Comparison of ENCODE assay signal across 19 cellular contexts in genomic region chr1:67230539-67230938, GRCh38.
A peak's percentile ranks its signal among the peaks of the same experiment; 100 is the strongest.
DNase-seq lines count a peak whose midpoint lies in the region; ATAC-seq and TF ChIP-seq lines count a peak whose summit lies in the region.
"Had no signal": no experiment of that assay in that cellular context is flagged by ENCODE, and none has a peak within 500 bp of the region (broad histone marks: within the 10 kb centered on the region; RNA-seq: fewer than 3 reads in every experiment).

No MANE protein-coding gene starts in this region.

- no peaks in the 10 kb centered on the region for H3F3A ChIP-seq in PC-3 (ENCODE audit: low read length, unreplicated experiment)

- H3K9me3 ChIP-seq in PC-3 (ENCODE audit: low read length) (no peaks in the 10 kb centered on the region), trophoblast cell (ENCODE audit: insufficient read depth, low read depth, low read length) (peaks cover 2% of the 10 kb centered on the region), SJCRH30 (replicated peaks) (no peaks in the 10 kb centered on the region)

- H3K4me3 ChIP-seq in PC-3 (ENCODE audit: low read length) = no peak overlapping the region
- no peak overlapping the region for H3K4me3 ChIP-seq in trophoblast cell (ENCODE audit: low read depth, low read length)
- no peak overlapping the region for H3K4me3 ChIP-seq in SJCRH30

- H3K27ac ChIP-seq in PC-3 (ENCODE audit: low read length) (peak overlapping the region; percentile 47), epithelial cell of prostate (peak overlapping the region; percentile 62), trophoblast cell (ENCODE audit: low read depth, low read length) (no peak overlapping the region), SJCRH30 (no peak overlapping the region)
- H3K27ac ChIP-seq: 22Rv1 had no signal

- H2AK5ac ChIP-seq in trophoblast cell (ENCODE audit: low read length) = no peak overlapping the region

- H4K8ac ChIP-seq in trophoblast cell (ENCODE audit: low read depth, low read length) = no peak overlapping the region

- H3K4me1 ChIP-seq in PC-3 (ENCODE audit: insufficient read depth, low read length) = peaks cover 26% of the 10 kb centered on the region
- no peaks in the 10 kb centered on the region for H3K4me1 ChIP-seq in trophoblast cell (ENCODE audit: control insufficient read depth in 1 of 2, insufficient read depth in 2 of 2, low read length in 2 of 2)
- no peaks in the 10 kb centered on the region for H3K4me1 ChIP-seq in SJCRH30

- no peak overlapping the region for H3K4ac ChIP-seq in trophoblast cell (ENCODE audit: low read depth, low read length)

- H3K23ac ChIP-seq in trophoblast cell (ENCODE audit: low read length) = no peak overlapping the region

- H4K12ac ChIP-seq in trophoblast cell (ENCODE audit: low read depth, low read length) = no peak overlapping the region

- ATAC-seq in activated CD4-positive, alpha-beta T cell treated with anti-CD3 and anti-CD28 coated beads for 36 hours = peak; percentile 51
- ATAC-seq in PC-3 = peak; percentile 66
- no peak for ATAC-seq in GM21737 (IDR thresholded peaks at IDR 0.05; ENCODE audit: unreplicated experiment)
- ATAC-seq: HCT116 had no signal

- no peaks in the 10 kb centered on the region for H3K79me1 ChIP-seq in trophoblast cell (ENCODE audit: low read length)

- H3K4me3 Mint-ChIP-seq in activated CD4-positive, alpha-beta T cell treated with anti-CD3 and anti-CD28 coated beads for 36 hours = no peak overlapping the region
- H3K4me3 Mint-ChIP-seq: B cell; CD4-positive, CD25-positive, alpha-beta regulatory T cell; IgD-negative memory B cell had no signal

- POLR2A ChIA-PET in activated CD4-positive, alpha-beta T cell treated with anti-CD3 and anti-CD28 coated beads for 36 hours (lab: Charles Lee) = no interaction called here
- POLR2A ChIA-PET in PC-3 (lab: Charles Lee; ENCODE audit: unreplicated experiment) = no interaction called here

- H3K4me1 Mint-ChIP-seq in activated CD4-positive, alpha-beta T cell treated with anti-CD3 and anti-CD28 coated beads for 36 hours = peaks cover 22% of the 10 kb centered on the region
- H3K4me1 Mint-ChIP-seq: B cell, IgD-negative memory B cell had no signal

- peaks cover 6% of the 10 kb centered on the region for H3K36me3 Mint-ChIP-seq in activated CD4-positive, alpha-beta T cell treated with anti-CD3 and anti-CD28 coated beads for 36 hours (ENCODE audit: low read depth)
- H3K36me3 Mint-ChIP-seq: CD4-positive, CD25-positive, alpha-beta regulatory T cell; IgD-negative memory B cell had no signal

- H3K9me3 Mint-ChIP-seq in activated CD4-positive, alpha-beta T cell treated with anti-CD3 and anti-CD28 coated beads for 36 hours (ENCODE audit: low read depth) = peaks cover 2% of the 10 kb centered on the region
- H3K9me3 Mint-ChIP-seq: IgD-negative memory B cell had no signal

- WGBS in trophoblast cell (ENCODE audit: extremely low coverage, insufficient coverage, insufficient read length) = no CpG with 5 or more reads among the region's 3 CpGs

- no peak overlapping the region for H3K18ac ChIP-seq in trophoblast cell (ENCODE audit: low read length)

- no TSS peak for BruUV-seq in PC-3 (replicated peaks; lab: Mats Ljungman, UMichigan)

- no peaks in the 10 kb centered on the region for H3K9me2 ChIP-seq in PC-3 (replicated peaks; ENCODE audit: low read length)

- H2BK12ac ChIP-seq in trophoblast cell (ENCODE audit: low read length) = no peak overlapping the region

- no peak overlapping the region for H3K27ac Mint-ChIP-seq in activated CD4-positive, alpha-beta T cell treated with anti-CD3 and anti-CD28 coated beads for 36 hours
- H3K27ac Mint-ChIP-seq: B cell; CD4-positive, CD25-positive, alpha-beta regulatory T cell; IgD-negative memory B cell had no signal

- intact Hi-C loops in activated CD4-positive, alpha-beta T cell treated with anti-CD3 and anti-CD28 coated beads for 36 hours (cut with DNase I, micrococcal nuclease) = loop anchor here (5.0 to 10.0 kb wide), 2 partner anchors 114 to 172 kb away; no protein-coding TSS in a partner anchor
- intact Hi-C loops in PC-3 (cut with micrococcal nuclease) = no loop called here

- no peaks in the 10 kb centered on the region for H3K27me3 Mint-ChIP-seq in activated CD4-positive, alpha-beta T cell treated with anti-CD3 and anti-CD28 coated beads for 36 hours

- no peak overlapping the region for H3K14ac ChIP-seq in trophoblast cell (ENCODE audit: low read length)

- TF ChIP-seq CTCF in PC-3 (conservative IDR thresholded peaks at IDR 0.05; ENCODE audit: low read depth, low read length) = no peak

- DNase-seq in activated CD4-positive, alpha-beta T cell treated with anti-CD3 and anti-CD28 coated beads for 36 hours = no peak
- no peak for DNase-seq in activated CD4-positive, alpha-beta T cell treated with anti-CD3 and anti-CD28 coated beads for 48 hours
- DNase-seq in PC-3 = peak; percentile 72
- DNase-seq in epithelial cell of prostate (ENCODE audit: low read depth, low spot score) = peak; percentile 74
- DNase-seq in trophoblast cell = peak; percentile 2 to 58
- no peak for DNase-seq in NCI-H345 treated with DMSO at 0.1 percent for 48 hours (lab: John Stamatoyannopoulos, UW; ENCODE audit: unreplicated experiment)
- no peak for DNase-seq in SJCRH30
- DNase-seq: CD4-positive, CD25-positive, alpha-beta regulatory T cell; DMS79; Kasumi-1; NCI-H1105 treated with DMSO at 0.1 percent for 48 hours; NCI-H1694 treated with DMSO at 0.1 percent for 48 hours; NCI-H226; OCI-M1 had no signal

- H4K20me1 ChIP-seq in PC-3 (ENCODE audit: low read length) = no peaks in the 10 kb centered on the region

- H3K9ac ChIP-seq in PC-3 (ENCODE audit: low read length) (no peak overlapping the region), trophoblast cell (ENCODE audit: low read length) (no peak overlapping the region)

- H3K36me3 ChIP-seq in PC-3 (ENCODE audit: low read depth, low read length) (no peaks in the 10 kb centered on the region), trophoblast cell (ENCODE audit: control insufficient read depth in 1 of 2, insufficient read depth in 2 of 2, low read length in 2 of 2) (no peaks in the 10 kb centered on the region), SJCRH30 (no peaks in the 10 kb centered on the region)

- H2BK5ac ChIP-seq in trophoblast cell (ENCODE audit: low read depth, low read length, poor library complexity) = no peak overlapping the region

- H2AFZ ChIP-seq in PC-3 (ENCODE audit: low read length) (no peak overlapping the region), trophoblast cell (ENCODE audit: insufficient read depth, low read length, poor library complexity) (no peak overlapping the region)

- H3K4me2 ChIP-seq in PC-3 (ENCODE audit: low read length) (peak overlapping the region; percentile 47), trophoblast cell (ENCODE audit: low read length) (no peak overlapping the region)

- H3K27me3 ChIP-seq in PC-3 (ENCODE audit: low read length) (no peaks in the 10 kb centered on the region), trophoblast cell (ENCODE audit: insufficient read depth, low read length) (no peaks in the 10 kb centered on the region), SJCRH30 (no peaks in the 10 kb centered on the region)

- CTCF ChIA-PET in activated CD4-positive, alpha-beta T cell treated with anti-CD3 and anti-CD28 coated beads for 36 hours (lab: Charles Lee) = interaction anchor here (0.7 to 1.2 kb wide), 2 partner anchors 25 to 270 kb away, joined by 3 to 8 read pairs; no protein-coding TSS in a partner anchor
- CTCF ChIA-PET in PC-3 (lab: Charles Lee) = interaction anchor here (0.6 kb wide), 1 partner anchor 68 kb away, joined by 3 read pairs; no protein-coding TSS in a partner anchor

- H2BK120ac ChIP-seq in trophoblast cell (ENCODE audit: insufficient read depth, low read length, poor library complexity) = no peak overlapping the region

- H3K79me2 ChIP-seq in PC-3 (ENCODE audit: low read length) = no peaks in the 10 kb centered on the region
- no peaks in the 10 kb centered on the region for H3K79me2 ChIP-seq in trophoblast cell (ENCODE audit: control insufficient read depth, insufficient read depth, low read length, poor library complexity)

- no peak overlapping the region for H4K91ac ChIP-seq in trophoblast cell (ENCODE audit: low read depth, low read length)

Comparison
In these comparisons a context has a peak if more than half of its experiments do, and no peak if none do; other contexts are left out.
1. DNase-seq: peak in PC-3 (single experiment), epithelial cell of prostate (single experiment) and trophoblast cell (2 of 2); none in activated CD4-positive, alpha-beta T cell treated with anti-CD3 and anti-CD28 coated beads for 36 hours (single experiment), activated CD4-positive, alpha-beta T cell treated with anti-CD3 and anti-CD28 coated beads for 48 hours (single experiment), NCI-H345 treated with DMSO at 0.1 percent for 48 hours (single experiment) and SJCRH30 (0 of 2).
2. H3K27ac ChIP-seq: peak in PC-3 (single experiment) and epithelial cell of prostate (single experiment); none in trophoblast cell (single experiment) and SJCRH30 (single experiment).